14 cellular contexts compared by ENCODE assay signal in genomic region chr20:23147647-23147963, GRCh38.
DNase-seq lines count a peak whose midpoint lies in the region; ATAC-seq, FAIRE-seq and TF ChIP-seq lines count a peak whose summit lies in the region.
"Had no signal": no experiment of that assay in that cellular context is flagged by ENCODE, and none has a peak within 500 bp of the region (broad histone marks: within the 10 kb centered on the region; RNA-seq: fewer than 3 reads in every experiment).

No MANE protein-coding gene starts in this region.

- no peak overlapping the region for H3K4me3 Mint-ChIP-seq in CD8-positive, alpha-beta memory T cell
- H3K4me3 Mint-ChIP-seq: CD8-positive, alpha-beta T cell; memory B cell had no signal

- H3K36me3 ChIP-seq in CD8-positive, alpha-beta memory T cell (ENCODE audit: insufficient read depth, low read length) = no peaks in the 10 kb centered on the region
- H3K36me3 ChIP-seq in Karpas-422 (ENCODE audit: insufficient read depth, low read length) (no peaks in the 10 kb centered on the region), endothelial cell of umbilical vein (ENCODE audit: control insufficient read depth in 2 of 2, extremely low read depth in 1 of 2, insufficient read depth in 2 of 2, low read length in 2 of 2) (no peaks in the 10 kb centered on the region), gastrocnemius medialis (no peaks in the 10 kb centered on the region)
- H3K36me3 ChIP-seq: WERI-Rb-1 had no signal

- no peaks in the 10 kb centered on the region for H3K9me3 ChIP-seq in CD8-positive, alpha-beta memory T cell (ENCODE audit: low read length)
- H3K9me3 ChIP-seq in Karpas-422 (ENCODE audit: low read length) = no peaks in the 10 kb centered on the region
- H3K9me3 ChIP-seq in endothelial cell of umbilical vein (replicated peaks; ENCODE audit: control insufficient read depth, insufficient read depth, low read length) = no peaks in the 10 kb centered on the region
- no peaks in the 10 kb centered on the region for H3K9me3 ChIP-seq in gastrocnemius medialis

- H3K27me3 ChIP-seq in CD8-positive, alpha-beta memory T cell (ENCODE audit: insufficient read depth, low read length, poor library complexity, severe bottlenecking) = no peaks in the 10 kb centered on the region
- H3K27me3 ChIP-seq in Karpas-422 (ENCODE audit: low read length) (no peaks in the 10 kb centered on the region), endothelial cell of umbilical vein (ENCODE audit: control insufficient read depth in 2 of 2, insufficient read depth in 2 of 2, low read length in 2 of 2) (no peaks in the 10 kb centered on the region), gastrocnemius medialis (no peaks in the 10 kb centered on the region), foreskin keratinocyte (no peaks in the 10 kb centered on the region)

- H3K4me2 ChIP-seq in Karpas-422 (ENCODE audit: low read depth, low read length, poor library complexity, severe bottlenecking) = peak overlapping the region; percentile 57
- H3K4me2 ChIP-seq in endothelial cell of umbilical vein (ENCODE audit: insufficient read depth, low read length) = peak overlapping the region; percentile 6

- no peaks in the 10 kb centered on the region for H3K36me3 Mint-ChIP-seq in CD8-positive, alpha-beta memory T cell
- H3K36me3 Mint-ChIP-seq: CD8-positive, alpha-beta T cell; memory B cell had no signal

- no peaks in the 10 kb centered on the region for H3K4me1 ChIP-seq in CD8-positive, alpha-beta memory T cell (ENCODE audit: insufficient read depth, low read length)
- H3K4me1 ChIP-seq in Karpas-422 (ENCODE audit: low read length) (peaks cover 72% of the 10 kb centered on the region), endothelial cell of umbilical vein (ENCODE audit: control insufficient read depth, extremely low read depth, insufficient read depth, low read length) (peaks cover 85% of the 10 kb centered on the region), gastrocnemius medialis (peaks cover 91 to 97% of the 10 kb centered on the region in 2 donors), foreskin keratinocyte (peaks cover 20% of the 10 kb centered on the region)

- H3K27me3 Mint-ChIP-seq in CD8-positive, alpha-beta memory T cell = peaks cover 0 to 3% of the 10 kb centered on the region in 2 donors

- BruUV-seq in endothelial cell of umbilical vein (replicated peaks; lab: Mats Ljungman, UMichigan) = no TSS peak

- peak overlapping the region; percentile 83 for H3K27ac ChIP-seq in CD8-positive, alpha-beta memory T cell (ENCODE audit: low read depth, low read length)
- H3K27ac ChIP-seq in Karpas-422 (ENCODE audit: low read length) (peak overlapping the region; percentile 65), endothelial cell of umbilical vein (ENCODE audit: insufficient read depth, low read depth, low read length) (peak overlapping the region; percentile 88), gastrocnemius medialis (peak overlapping the region; percentile 94 to 99 (median 94)), foreskin keratinocyte (no peak overlapping the region)
- H3K27ac ChIP-seq: WERI-Rb-1 had no signal

- TF ChIP-seq POLR2A in endothelial cell of umbilical vein (IDR thresholded peaks at IDR 0.05; ENCODE audit: low read depth, low read length) = no peak
- no peak for TF ChIP-seq POLR2A in gastrocnemius medialis (IDR thresholded peaks at IDR 0.05)

- H3K9me2 ChIP-seq in Karpas-422 (replicated peaks; ENCODE audit: insufficient read depth, low read length) = no peaks in the 10 kb centered on the region

- intact Hi-C loops in endothelial cell of umbilical vein (cut with micrococcal nuclease) = loop anchor here (1.0 to 5.0 kb wide), 5 partner anchors 44 to 455 kb away; partner anchors contain the start of gene NAPB
- intact Hi-C loops in gastrocnemius medialis (cut with DNase I; ENCODE audit: low total_unique reads) = loop anchor here (5.0 kb wide), 1 partner anchor 1895 kb away; no protein-coding TSS in a partner anchor

- dilution Hi-C loops in endothelial cell of umbilical vein (cut with MboI; ENCODE audit: extremely low pct_ligation_motif_present, low sequenced_read_pairs) = no loop called here

- no peak overlapping the region for H3K4me3 ChIP-seq in CD8-positive, alpha-beta memory T cell (ENCODE audit: low read length)
- H3K4me3 ChIP-seq in Karpas-422 (ENCODE audit: low read length) = peak overlapping the region; percentile 30; the same call in 1 of the 2 replicates
- no peak overlapping the region for H3K4me3 ChIP-seq in endothelial cell of umbilical vein (replicated peaks in 1 of 3; ENCODE audit: insufficient read depth in 1 of 3, low read depth in 1 of 3, low read length in 3 of 3)
- H3K4me3 ChIP-seq in gastrocnemius medialis = no peak overlapping the region

- H3K4me1 Mint-ChIP-seq in CD8-positive, alpha-beta memory T cell = peaks cover 5 to 8% (median 7%) of the 10 kb centered on the region in 3 donors
- H3K4me1 Mint-ChIP-seq: memory B cell had no signal

- CTCF ChIA-PET in CD8-positive, alpha-beta memory T cell (lab: Charles Lee) = no interaction called here
- CTCF ChIA-PET in endothelial cell of umbilical vein (lab: Charles Lee) = interaction anchor here (1.5 to 4.2 kb wide), 8 partner anchors 9 to 456 kb away, joined by 4 to 25 read pairs (median 8); partner anchors contain the start of genes CD93 and THBD

- H3K9ac ChIP-seq in Karpas-422 (ENCODE audit: low read length) (peak overlapping the region; percentile 43), endothelial cell of umbilical vein (replicated peaks; ENCODE audit: extremely low read depth, insufficient read depth, low read length) (peak overlapping the region; percentile 82)

- H4K20me1 ChIP-seq in Karpas-422 (ENCODE audit: insufficient read depth, low read depth, low read length) (no peaks in the 10 kb centered on the region), endothelial cell of umbilical vein (replicated peaks; ENCODE audit: control insufficient read depth, extremely low read depth, insufficient read depth, low read length) (no peaks in the 10 kb centered on the region)

- H3K79me2 ChIP-seq in Karpas-422 (ENCODE audit: low read length) (no peaks in the 10 kb centered on the region), endothelial cell of umbilical vein (ENCODE audit: control insufficient read depth, insufficient read depth, low read length) (no peaks in the 10 kb centered on the region)

- in situ Hi-C loops in gastrocnemius medialis (cut with MboI; ENCODE audit: low sequenced_read_pairs in 4 of 4) = no loop called here

- no peaks in the 10 kb centered on the region for H3K9me3 Mint-ChIP-seq in CD8-positive, alpha-beta memory T cell
- H3K9me3 Mint-ChIP-seq: CD8-positive, alpha-beta T cell; memory B cell had no signal

- POLR2A ChIA-PET in CD8-positive, alpha-beta memory T cell (lab: Charles Lee) = no interaction called here
- POLR2A ChIA-PET in endothelial cell of umbilical vein (lab: Charles Lee) = no interaction called here

- H2AFZ ChIP-seq in Karpas-422 (ENCODE audit: low read length) = peak overlapping the region; percentile 77
- no peak overlapping the region for H2AFZ ChIP-seq in endothelial cell of umbilical vein (ENCODE audit: low read depth, low read length)

- no peak for DNase-seq in CD8-positive, alpha-beta memory T cell
- DNase-seq in Karpas-422 = no peak
- no peak for DNase-seq in endothelial cell of umbilical vein (ENCODE audit: low read depth, low spot score)
- DNase-seq in gastrocnemius medialis = no peak
- DNase-seq in activated CD4-positive, CD25-positive, alpha-beta regulatory T cell (lab: John Stamatoyannopoulos, UW) = no peak
- DNase-seq in NCI-H2227 (lab: John Stamatoyannopoulos, UW; ENCODE audit: unreplicated experiment) = no peak
- DNase-seq in HuH-7 (ENCODE audit: low spot score) = no peak
- DNase-seq in foreskin keratinocyte = no peak
- DNase-seq: NCI-H1105, SIG-M5, WERI-Rb-1 had no signal

- ATAC-seq in gastrocnemius medialis = no peak
- ATAC-seq in foreskin keratinocyte = no peak
- ATAC-seq: CD8-positive, alpha-beta T cell had no signal

- H3K27ac Mint-ChIP-seq in CD8-positive, alpha-beta memory T cell = no peak overlapping the region
- H3K27ac Mint-ChIP-seq: CD8-positive, alpha-beta T cell; memory B cell had no signal

- FAIRE-seq in endothelial cell of umbilical vein (lab: Jason Lieb, UNC) = no peak
- FAIRE-seq: endometrium had no signal

- TF ChIP-seq CTCF in endothelial cell of umbilical vein (IDR thresholded peaks at IDR 0.05; ENCODE audit: extremely low read depth in 1 of 2, insufficient read depth in 1 of 2, low read depth in 1 of 2, low read length in 2 of 2) (no peak), gastrocnemius medialis (IDR thresholded peaks at IDR 0.05 in 4 of 5, conservative IDR thresholded peaks at IDR 0.05 in 1 of 5) (no peak), foreskin keratinocyte (conservative IDR thresholded peaks at IDR 0.05) (no peak)

- no peaks in the 10 kb centered on the region for H3K9me1 ChIP-seq in endothelial cell of umbilical vein (replicated peaks; ENCODE audit: control insufficient read depth, extremely low read depth, insufficient read depth, low read length)

TF ChIP-seq in endothelial cell of umbilical vein, 7 proteins besides CTCF, POLR2A, EP300 and RAD21:
- no peak for TF ChIP-seq POLR2AphosphoS5 (IDR thresholded peaks at IDR 0.05; ENCODE audit: insufficient read depth, low read depth, low read length)
- TF ChIP-seq FOS (IDR thresholded peaks at IDR 0.05; ENCODE audit: borderline replicate concordance, insufficient read depth, low read length) = no peak
- TF ChIP-seq GATA2 (IDR thresholded peaks at IDR 0.05; ENCODE audit: insufficient read depth, insufficient read length, low read depth, low read length) = no peak
- TF ChIP-seq EZH2 (IDR thresholded peaks at IDR 0.05; ENCODE audit: borderline replicate concordance, low read depth, low read length, severe bottlenecking) = no peak
- TF ChIP-seq JUN (IDR thresholded peaks at IDR 0.05; ENCODE audit: borderline replicate concordance, insufficient read depth, insufficient read length, low read depth) = no peak
- TF ChIP-seq MAX (IDR thresholded peaks at IDR 0.05; ENCODE audit: insufficient read depth, insufficient read length) = no peak
- TF ChIP-seq MYC (IDR thresholded peaks at IDR 0.05; ENCODE audit: low read depth, low read length) = no peak
TF ChIP-seq in endothelial cell of umbilical vein: peak in this region for 0.
